ENCODE assay signal across 13 cellular contexts in the genomic region with DNA sequence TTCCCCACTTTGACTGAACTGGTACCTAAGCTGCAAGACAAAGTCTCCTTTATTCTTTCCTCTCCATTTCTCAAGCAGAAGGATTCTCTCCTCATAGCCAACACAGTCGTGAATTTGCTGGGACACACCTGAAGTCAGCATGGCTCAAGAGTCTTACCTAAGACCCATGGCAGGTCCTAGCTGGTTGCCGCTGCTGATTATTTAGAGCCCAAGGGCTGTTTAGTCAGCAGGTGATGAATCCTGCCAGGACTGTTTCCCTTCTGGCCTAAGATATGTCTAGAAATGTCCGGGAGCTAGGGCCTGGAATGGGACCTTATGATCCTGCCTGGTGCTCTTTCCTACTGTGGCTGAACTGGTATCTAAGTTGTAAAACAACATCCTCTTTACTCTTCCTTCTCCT.
"Had no signal": no experiment of that assay in that cellular context is flagged by ENCODE, and none has a peak within 500 bp of the region (broad histone marks: within the 10 kb centered on the region; RNA-seq: fewer than 3 reads in every experiment).

No MANE protein-coding gene starts in this region.

- H3K9me3 ChIP-seq: mucosa of descending colon, neutrophil, right atrium auricular region, upper lobe of right lung had no signal

- DNase-seq: activated CD4-positive, alpha-beta T cell treated with anti-CD3 and anti-CD28 coated beads, Interleukin-2, amount 50 U/mL, for 1 hour; activated effector memory CD4-positive, alpha-beta T cell treated with Interleukin-2 at 50 U/mL for 16 hours; activated T-cell treated with anti-CD3 and anti-CD28 coated beads for 4 hours; mucosa of descending colon; naive thymus-derived CD8-positive, alpha-beta T cell; stimulated activated CD4-positive, alpha-beta T cell treated with anti-CD3 and anti-CD28 coated beads, Interleukin-12 subunit alpha, Interleukin-12 subunit beta, amount 100 ng/mL, for 4 hours; stimulated activated CD4-positive, alpha-beta T cell treated with anti-CD3 and anti-CD28 coated beads, Interleukin-2, amount 100 ng/mL, for 48 hours; stimulated activated naive CD8-positive, alpha-beta T cell treated with anti-CD3 and anti-CD28 coated beads, Interleukin-15, Interleukin-2, amounts not matched to agents 100 U/mL and 50 U/mL, for 24 hours; upper lobe of right lung had no signal

- H3K4me3 ChIP-seq: mucosa of descending colon, right atrium auricular region, upper lobe of right lung had no signal

- H3K27ac ChIP-seq: neutrophil, upper lobe of right lung had no signal

- ATAC-seq: mucosa of descending colon; naive thymus-derived CD8-positive, alpha-beta T cell; stimulated activated naive CD8-positive, alpha-beta T cell treated with anti-CD3 and anti-CD28 coated beads, Interleukin-15, Interleukin-2, amounts not matched to agents 100 U/mL and 50 U/mL, for 24 hours had no signal

- H3K27me3 ChIP-seq: neutrophil, right atrium auricular region, upper lobe of right lung had no signal

- H3K27me3 Mint-ChIP-seq: activated naive CD4-positive, alpha-beta T cell treated with anti-CD3 and anti-CD28 coated beads, Interleukin-2, amount 50 U/mL, for 24 hours; naive thymus-derived CD8-positive, alpha-beta T cell had no signal

- H3K4me1 ChIP-seq: right atrium auricular region, upper lobe of right lung had no signal

- H3K27ac Mint-ChIP-seq: activated naive CD4-positive, alpha-beta T cell treated with anti-CD3 and anti-CD28 coated beads, Interleukin-2, amount 50 U/mL, for 24 hours; T-helper 2 cell treated with Interferon-gamma antibody and Interleukin-4, amounts not matched to agents 5 μg/mL and 100 μg/mL, for 36 hours had no signal

- H3K36me3 ChIP-seq: neutrophil, right atrium auricular region, upper lobe of right lung had no signal

- H3K4me3 Mint-ChIP-seq: activated naive CD4-positive, alpha-beta T cell treated with anti-CD3 and anti-CD28 coated beads, Interleukin-2, amount 50 U/mL, for 24 hours; naive thymus-derived CD8-positive, alpha-beta T cell; T-helper 2 cell treated with Interferon-gamma antibody and Interleukin-4, amounts not matched to agents 5 μg/mL and 100 μg/mL, for 36 hours had no signal
